Comparison of ENCODE assay signal across 9 cellular contexts in genomic region chr13:108322206-108322824, GRCh38. TPM values are rescaled to one million over a fixed set of nuclear protein-coding genes. Genes with fewer than 3 reads are reported as not detected.
A peak's percentile ranks its signal among the peaks of the same experiment; 100 is the strongest.
DNase-seq lines count a peak whose midpoint lies in the region; ATAC-seq, FAIRE-seq and TF ChIP-seq lines count a peak whose summit lies in the region.
"Had no signal": no experiment of that assay in that cellular context is flagged by ENCODE, and none has a peak within 500 bp of the region (broad histone marks: within the 10 kb centered on the region; RNA-seq: fewer than 3 reads in every experiment).

No MANE protein-coding gene starts in this region.

- H3K4me1 ChIP-seq in mucosa of descending colon (ENCODE audit: low read depth), result no peaks in the 10 kb centered on the region

- no peaks in the 10 kb centered on the region for H3K36me3 ChIP-seq in mucosa of descending colon (ENCODE audit: low read depth)

- intact Hi-C loops in mucosa of descending colon (cut with DNase I, micrococcal nuclease), result loop anchor here (5.0 to 10.0 kb wide), 2 partner anchors 572 to 575 kb away; no protein-coding TSS in a partner anchor

- ATAC-seq in GM21619 (IDR thresholded peaks at IDR 0.05; ENCODE audit: unreplicated experiment) (peak; percentile 79), mucosa of descending colon (peak; percentile 80)

- peak; percentile 91 for FAIRE-seq in endometrium (lab: Jason Lieb, UNC)
- FAIRE-seq: colon had no signal

- TF ChIP-seq CTCF in mucosa of descending colon (IDR thresholded peaks at IDR 0.05), result peak; percentile 59

- DNase-seq in NOMO-1 treated with DMSO at 0.1 percent for 48 hours (lab: John Stamatoyannopoulos, UW; ENCODE audit: unreplicated experiment), result peak; percentile 64
- no peak for DNase-seq in NOMO-1 treated with dmso at 0.1 percent for 144 hours (lab: John Stamatoyannopoulos, UW; ENCODE audit: unreplicated experiment)
- peak; percentile 71 for DNase-seq in HT-29 (ENCODE audit: low spot score)
- peak; percentile 62 for DNase-seq in RKO (ENCODE audit: low spot score)
- DNase-seq in mucosa of descending colon, result no peak
- no peak for DNase-seq in activated CD4-positive, alpha-beta T cell treated with anti-CD3 and anti-CD28 coated beads, Interleukin-2, amount 50 U/mL, for 48 hours

- no peaks in the 10 kb centered on the region for H3K9me3 ChIP-seq in mucosa of descending colon

- no peak overlapping the region for H3K4me3 ChIP-seq in mucosa of descending colon

RNA-seq across cellular contexts. Expression of gene TNFSF13B, which starts 52.8 kb away (rescaled TPM):
- 0.08 and 0.15 TPM in 2 replicates for total RNA-seq in HT-29 (2014; rRNA removed; shearing (Covaris generic))
- total RNA-seq in mucosa of descending colon, result 1 to 10 TPM; 2.0 to 5.6 (median 3.5) TPM

Comparison
In these comparisons a context has a peak if more than half of its experiments do, and no peak if none do; other contexts are left out.
1. DNase-seq: peak in NOMO-1 treated with DMSO at 0.1 percent for 48 hours (single experiment), HT-29 (single experiment) and RKO (single experiment); none in NOMO-1 treated with dmso at 0.1 percent for 144 hours (single experiment), mucosa of descending colon (0 of 3) and activated CD4-positive, alpha-beta T cell treated with anti-CD3 and anti-CD28 coated beads, Interleukin-2, amount 50 U/mL, for 48 hours (0 of 2).